Comparison of ENCODE assay signal across 12 cellular contexts in the genomic region with DNA sequence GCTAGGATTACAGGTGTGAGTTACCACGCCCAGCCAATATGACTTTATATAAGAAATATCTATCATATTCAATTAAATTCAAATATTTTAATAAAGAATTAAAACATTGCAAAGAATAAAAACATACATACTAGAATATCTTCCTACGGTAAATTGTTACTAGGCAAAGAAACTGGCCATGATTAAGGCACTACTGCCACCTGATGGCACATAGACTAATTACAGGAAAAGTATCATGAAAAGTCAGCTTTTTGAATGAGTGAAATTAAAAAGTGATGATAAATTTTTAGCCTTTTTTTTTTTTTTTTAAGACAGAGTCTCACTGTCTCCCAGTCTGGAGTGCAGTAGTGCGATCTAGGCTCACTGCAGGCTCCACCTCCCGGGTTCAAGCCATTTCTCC. TPM values are rescaled to one million over a fixed set of nuclear protein-coding genes. Genes with fewer than 3 reads are reported as not detected.
DNase-seq lines count a peak whose midpoint lies in the region; ATAC-seq, FAIRE-seq and TF ChIP-seq lines count a peak whose summit lies in the region.
"Had no signal": no experiment of that assay in that cellular context is flagged by ENCODE, and none has a peak within 500 bp of the region (broad histone marks: within the 10 kb centered on the region; RNA-seq: fewer than 3 reads in every experiment).

No MANE protein-coding gene starts in this region.

- H3K4me1 ChIP-seq in BE2C (no peaks in the 10 kb centered on the region), H9 (ENCODE audit: insufficient read depth, low read length) (no peaks in the 10 kb centered on the region), neuronal stem cell (ENCODE audit: control insufficient read depth in 2 of 2, insufficient read depth in 1 of 2, low read depth in 1 of 2, low read length in 2 of 2) (no peaks in the 10 kb centered on the region)

- H4K91ac ChIP-seq in H9 (ENCODE audit: insufficient read length, low read depth, low read length) = no peak overlapping the region
- H4K91ac ChIP-seq in neuronal stem cell (ENCODE audit: low read depth, low read length, poor library complexity) = no peak overlapping the region

- H2BK15ac ChIP-seq in H9 (ENCODE audit: low read depth, low read length) = no peak overlapping the region
- H2BK15ac ChIP-seq in neuronal stem cell (ENCODE audit: low read length) = no peak overlapping the region

- no peak for ATAC-seq in GM21515 (IDR thresholded peaks at IDR 0.05; ENCODE audit: unreplicated experiment)
- ATAC-seq: CD8-positive, alpha-beta T cell had no signal

- no peak overlapping the region for H2BK20ac ChIP-seq in H9 (ENCODE audit: low read depth, low read length, poor library complexity, severe bottlenecking)

- H3K79me1 ChIP-seq in H9 (ENCODE audit: insufficient read depth, low read depth, low read length, poor library complexity, severe bottlenecking) = no peaks in the 10 kb centered on the region
- no peaks in the 10 kb centered on the region for H3K79me1 ChIP-seq in neuronal stem cell (ENCODE audit: low read depth, low read length)

- no peak overlapping the region for H2BK120ac ChIP-seq in H9 (ENCODE audit: low read depth, low read length, poor library complexity, severe bottlenecking)
- no peak overlapping the region for H2BK120ac ChIP-seq in neuronal stem cell (ENCODE audit: low read depth, low read length)

- no peak overlapping the region for H3K4me3 ChIP-seq in BE2C (ENCODE audit: low read depth, low read length)
- H3K4me3 ChIP-seq in foreskin fibroblast (ENCODE audit: low read depth in 1 of 2, low read length in 2 of 2) = no peak overlapping the region
- H3K4me3 ChIP-seq in neuronal stem cell (ENCODE audit: low read length in 2 of 2) = no peak overlapping the region

- H3K4ac ChIP-seq in H9 (ENCODE audit: low read depth, low read length) = no peak overlapping the region
- no peak overlapping the region for H3K4ac ChIP-seq in neuronal stem cell (ENCODE audit: low read length)

- no peak overlapping the region for H3T11ph ChIP-seq in H9 (ENCODE audit: low read length)

- H3K9me3 ChIP-seq in BE2C (no peaks in the 10 kb centered on the region), H9 (ENCODE audit: control insufficient read depth, low read depth, low read length) (no peaks in the 10 kb centered on the region), neuronal stem cell (replicated peaks in 1 of 2; ENCODE audit: control insufficient read depth in 2 of 2, insufficient read depth in 1 of 2, low read depth in 1 of 2, low read length in 2 of 2) (peaks cover 0 to 7% of the 10 kb centered on the region in 2 donors)

- H3K27ac ChIP-seq in H9 (ENCODE audit: insufficient read length, low read depth, low read length) (no peak overlapping the region), neuronal stem cell (replicated peaks; ENCODE audit: low read length) (no peak overlapping the region)

- H4K8ac ChIP-seq in H9 (replicated peaks; ENCODE audit: insufficient read length, low read depth, low read length) (no peak overlapping the region), neuronal stem cell (ENCODE audit: low read depth, low read length) (no peak overlapping the region)

- no peaks in the 10 kb centered on the region for H3K79me2 ChIP-seq in H9 (ENCODE audit: insufficient read depth, low read length)

- H4K20me1 ChIP-seq in H9 (ENCODE audit: control insufficient read depth, insufficient read depth, insufficient read length) = no peaks in the 10 kb centered on the region

- no peaks in the 10 kb centered on the region for H3K27me3 ChIP-seq in BE2C
- no peaks in the 10 kb centered on the region for H3K27me3 ChIP-seq in H9 (ENCODE audit: insufficient read depth, low read length)
- no peaks in the 10 kb centered on the region for H3K27me3 ChIP-seq in neuronal stem cell (ENCODE audit: control insufficient read depth in 3 of 3, insufficient read depth in 3 of 3, low read depth in 1 of 3, low read length in 3 of 3)

- no peak for FAIRE-seq in GM12892 (lab: Jason Lieb, UNC)
- FAIRE-seq: islet of Langerhans had no signal

- no peak overlapping the region for H4K5ac ChIP-seq in H9 (ENCODE audit: insufficient read length, low read depth, low read length)

- H3K56ac ChIP-seq in H9 (ENCODE audit: insufficient read length, low read depth, low read length) = no peak overlapping the region

- H3K4me2 ChIP-seq in H9 (ENCODE audit: insufficient read depth, insufficient read length, low read length) (no peak overlapping the region), neuronal stem cell (ENCODE audit: insufficient read depth, low read length, poor library complexity, severe bottlenecking) (no peak overlapping the region)

- TF ChIP-seq POLR2A in GM12892 (IDR thresholded peaks at IDR 0.05; ENCODE audit: low read depth, low read length) = no peak

- H2BK12ac ChIP-seq in H9 (ENCODE audit: insufficient read length, low read depth, low read length) (no peak overlapping the region), neuronal stem cell (ENCODE audit: low read length) (no peak overlapping the region)

- H3K23me2 ChIP-seq in H9 (ENCODE audit: insufficient read length, low read depth, low read length, poor library complexity, severe bottlenecking) = no peaks in the 10 kb centered on the region

- H3K23ac ChIP-seq in H9 (ENCODE audit: insufficient read length, low read depth, low read length) (no peak overlapping the region), neuronal stem cell (ENCODE audit: low read depth, low read length, poor library complexity) (no peak overlapping the region)

- H3K4me1 Mint-ChIP-seq in H9 = peaks cover 0 to 3% of the 10 kb centered on the region in 2 experiments; a peak in 1 of 4 replicates

- no CpG with 5 or more reads among the region's 4 CpGs for WGBS in H9 (ENCODE audit: extremely low coverage, insufficient read length, low lambda C conversion rate)
- no CpG with 5 or more reads among the region's 4 CpGs for WGBS in neuronal stem cell (ENCODE audit: extremely low coverage in 2 of 2, insufficient read length in 2 of 2, insufficient replicate concordance in 1 of 2), 2 donors

- no peaks in the 10 kb centered on the region for H3K36me3 Mint-ChIP-seq in H9 (ENCODE audit: insufficient read depth in 1 of 3, low read depth in 3 of 3)
- H3K36me3 Mint-ChIP-seq: CD8-positive, alpha-beta T cell had no signal

- no peak overlapping the region for H2AK5ac ChIP-seq in H9 (ENCODE audit: insufficient read length, low read length)
- no peak overlapping the region for H2AK5ac ChIP-seq in neuronal stem cell (ENCODE audit: low read depth, low read length)

- no peak overlapping the region for H3K18ac ChIP-seq in H9 (ENCODE audit: insufficient read length, low read depth, low read length)
- H3K18ac ChIP-seq in neuronal stem cell (ENCODE audit: low read length) = no peak overlapping the region

- TF ChIP-seq CTCF in BE2C (IDR thresholded peaks at IDR 0.05; ENCODE audit: low read depth, low read length) (peak; percentile 60), H9 (conservative IDR thresholded peaks at IDR 0.05) (peak; percentile 84), foreskin fibroblast (IDR thresholded peaks at IDR 0.05; ENCODE audit: low read depth, low read length) (peak; percentile 21)

- no peak for DNase-seq in BE2C
- no peak for DNase-seq in H9
- DNase-seq in OCI-M1 (lab: John Stamatoyannopoulos, UW) = peak; percentile 19
- DNase-seq in foreskin fibroblast = peak in 1 of 2 donors; percentile 20
- no peak for DNase-seq in neuronal stem cell (ENCODE audit: low spot score)
- no peak for DNase-seq in GM12892 (ENCODE audit: insufficient read length)
- no peak for DNase-seq in NCI-H524 treated with DMSO at 0.1 percent for 48 hours (lab: John Stamatoyannopoulos, UW)
- DNase-seq: CD8-positive, alpha-beta T cell; NCI-H187 treated with DMSO at 0.1 percent for 48 hours had no signal

- H3K9ac ChIP-seq in H9 (ENCODE audit: extremely low read depth, insufficient read length, low read length) (no peak overlapping the region), neuronal stem cell (ENCODE audit: low read depth, low read length, poor library complexity) (no peak overlapping the region)

- H3K36me3 ChIP-seq in BE2C (no peaks in the 10 kb centered on the region), neuronal stem cell (replicated peaks in 1 of 2; ENCODE audit: control insufficient read depth in 2 of 2, insufficient read depth in 2 of 2, low read length in 2 of 2) (no peaks in the 10 kb centered on the region)

- no peak overlapping the region for H3K4me3 Mint-ChIP-seq in H9
- H3K4me3 Mint-ChIP-seq: CD8-positive, alpha-beta T cell; T-helper 2 cell treated with Interferon-gamma antibody and Interleukin-4, amounts not matched to agents 5 μg/mL and 100 μg/mL, for 36 hours had no signal

- H2AFZ ChIP-seq in H9 (ENCODE audit: low read length) (no peak overlapping the region), neuronal stem cell (ENCODE audit: low read length) (no peak overlapping the region)

- H2BK5ac ChIP-seq in H9 (ENCODE audit: insufficient read length, low read length) (no peak overlapping the region), neuronal stem cell (ENCODE audit: low read length) (no peak overlapping the region)

- H3K14ac ChIP-seq in H9 (ENCODE audit: insufficient read depth, low read length) = no peak overlapping the region
- H3K14ac ChIP-seq in neuronal stem cell (ENCODE audit: low read length) = no peak overlapping the region

- no peaks in the 10 kb centered on the region for H3K27me3 Mint-ChIP-seq in H9 (ENCODE audit: low read depth)

- H3K27ac Mint-ChIP-seq in H9 = no peak overlapping the region
- H3K27ac Mint-ChIP-seq: CD8-positive, alpha-beta T cell; T-helper 2 cell treated with Interferon-gamma antibody and Interleukin-4, amounts not matched to agents 5 μg/mL and 100 μg/mL, for 36 hours had no signal

- peaks cover 0 to 4% of the 10 kb centered on the region in 2 experiments; a peak in 3 of 5 replicates for H3K9me3 Mint-ChIP-seq in H9
- H3K9me3 Mint-ChIP-seq: T-helper 2 cell treated with Interferon-gamma antibody and Interleukin-4, amounts not matched to agents 5 μg/mL and 100 μg/mL, for 36 hours had no signal

RNA-seq across cellular contexts. Expression of a gene that starts 30.9 kb away (rescaled TPM):
- 159 TPM for polyA plus RNA-seq in BE2C (2012; ENCODE audit: insufficient read depth, insufficient read length, low read depth)
- 58.3 and 64.2 TPM in 2 replicates for total RNA-seq in H9 (2021)
- polyA plus RNA-seq in neuronal stem cell (2013, experiment 1 of 2) = 77.3 TPM
- polyA plus RNA-seq in neuronal stem cell (2013, experiment 2 of 2) = 69.8 TPM
- 140 TPM for polyA plus RNA-seq in GM12892 (2012; ENCODE audit: missing spikeins)

RNA-seq across cellular contexts. Expression of a gene that starts 59.1 kb away (rescaled TPM):
- 11.7 TPM for polyA plus RNA-seq in BE2C (2012; ENCODE audit: insufficient read depth, insufficient read length, low read depth)
- total RNA-seq in H9 (2021) = 29.6 and 32.9 TPM in 2 replicates
- polyA plus RNA-seq in neuronal stem cell (2013, experiment 1 of 2) = 12.3 TPM
- 13.1 TPM for polyA plus RNA-seq in neuronal stem cell (2013, experiment 2 of 2)
- 12.2 TPM for polyA plus RNA-seq in GM12892 (2012; ENCODE audit: missing spikeins)

Comparison
In these comparisons a context has a peak if more than half of its experiments do, and no peak if none do; other contexts are left out.
1. CTCF ChIP-seq: peak in every context shown above with its lines; median percentile 84 in H9; 60 in BE2C; 21 in foreskin fibroblast.